1 cellular context compared by ENCODE assay signal in the genomic region with DNA sequence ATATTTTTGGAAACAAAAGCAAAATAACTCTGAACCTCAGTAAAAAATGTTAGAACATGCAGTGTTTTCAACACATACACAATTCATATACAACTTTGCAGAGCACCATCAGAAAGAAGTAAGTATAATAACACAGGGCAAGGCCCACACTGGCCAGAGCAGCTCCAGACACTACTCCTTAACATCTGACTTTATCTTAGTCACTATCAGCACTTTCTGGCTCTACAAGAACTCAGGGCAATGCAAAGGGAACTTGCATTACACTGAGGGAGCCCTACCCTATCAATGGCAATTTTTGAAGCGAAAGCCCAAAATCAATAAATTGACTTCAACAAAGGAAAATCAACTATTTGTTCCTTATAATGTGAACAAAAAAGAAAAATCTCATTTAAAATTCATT.
TF ChIP-seq lines count a peak whose summit lies in the region.

No MANE protein-coding gene starts in this region.

TF ChIP-seq in K562, 482 proteins besides CTCF, POLR2A, EP300 and RAD21:
- TF ChIP-seq DPF2 (IDR thresholded peaks at IDR 0.05) (peak; percentile 15; the same call in 1 of the 2 replicates), GATA2 (CRISPR knock-in tag; IDR thresholded peaks at IDR 0.05) (peak; percentile 44; the same call in 1 of the 2 replicates), MAFG (tag; conservative IDR thresholded peaks at IDR 0.05) (0 out of 2 replicates have a peak, but pooled peaks have one; percentile 16), ZNF316 (IDR thresholded peaks at IDR 0.05) (0 out of 2 replicates have a peak, but pooled peaks have one; percentile 31), JUNB (CRISPR knock-in tag; conservative IDR thresholded peaks at IDR 0.05) (no peak), NRF1 (conservative IDR thresholded peaks at IDR 0.05 in 1 of 2, IDR thresholded peaks at IDR 0.05 in 1 of 2) (peak in 1 of 2 experiments; percentile 34; a peak in 2 of 4 replicates), ZNF184 (CRISPR knock-in tag; IDR thresholded peaks at IDR 0.05) (no peak), NFE2 (IDR thresholded peaks at IDR 0.05; ENCODE audit: low read depth) (peak; percentile 33; the same call in 1 of the 2 replicates), PYGO2 (tag; IDR thresholded peaks at IDR 0.05) (no peak), C11orf30 (IDR thresholded peaks at IDR 0.05; ENCODE audit: low read depth) (peak; percentile 52)
